ENCODE assay signal across 8 cellular contexts in the genomic region with DNA sequence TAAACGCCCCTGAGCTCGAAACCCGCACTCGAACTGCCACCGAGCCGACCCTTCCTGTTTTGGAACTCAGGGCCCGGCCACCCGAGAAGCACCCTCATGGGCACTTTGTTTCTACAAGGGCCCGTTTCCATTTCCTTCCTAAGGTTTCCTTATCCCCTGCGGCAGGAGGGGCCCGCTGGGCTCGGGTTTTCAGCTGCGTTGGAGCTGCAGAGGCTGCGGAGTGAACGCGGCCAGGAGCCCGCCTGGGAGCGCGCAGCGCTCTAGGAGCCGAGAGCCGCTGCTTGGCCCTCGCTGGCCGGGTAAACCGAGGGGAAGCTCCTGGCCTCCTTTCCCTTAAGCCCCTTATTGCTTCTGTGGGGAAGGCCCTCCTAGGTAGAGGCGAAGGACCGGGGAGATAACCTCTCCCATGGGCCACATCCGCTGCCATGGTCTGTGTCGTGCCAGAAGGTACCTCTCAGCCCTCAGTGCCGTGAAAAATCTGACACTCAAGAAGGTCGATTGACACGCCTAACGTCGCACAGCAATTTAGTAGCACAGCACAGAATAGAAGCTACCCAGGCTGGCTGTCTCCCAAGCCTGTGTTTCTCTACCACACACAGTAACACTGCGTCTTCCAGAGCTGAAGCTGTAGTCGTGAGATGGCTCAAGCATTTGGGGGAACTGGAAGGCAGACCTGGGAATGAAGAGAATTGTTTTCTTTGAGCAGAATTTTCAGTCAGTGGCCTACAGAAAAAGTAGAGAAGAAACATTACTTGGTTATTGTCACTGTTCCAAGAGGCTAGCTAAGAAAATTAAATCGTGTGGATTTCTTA. TPM values are rescaled to one million over a fixed set of nuclear protein-coding genes. Genes with fewer than 3 reads are reported as not detected.
DNase-seq lines count a peak whose midpoint lies in the region; ATAC-seq and TF ChIP-seq lines count a peak whose summit lies in the region.

No MANE protein-coding gene starts in this region.

- H3K9me3 Mint-ChIP-seq in T-cell, result no peaks in the 10 kb centered on the region

- peak overlapping the region; percentile 81 for H2AFZ ChIP-seq in KMS-11 (ENCODE audit: low read depth)

- H3K27ac ChIP-seq in KMS-11 (peak overlapping the region; percentile 99), ascending aorta (peak overlapping the region; percentile 100), skin epidermis (peak overlapping the region; percentile 87 to 100 (median 99))

- POLR2A ChIA-PET in T-cell (lab: Charles Lee), result interaction anchor here (0.6 to 4.0 kb wide), 8 partner anchors 12 to 1819 kb away, joined by 3 to 33 read pairs (median 4); partner anchors contain the start of genes CALM1 (in 2 of the 2), CPSF2 (in 1 of the 2) and RPS6KA5 (in 1 of the 2)

- no peak overlapping the region for H3K27ac Mint-ChIP-seq in T-cell

- intact Hi-C loops in ascending aorta (cut with DNase I), result loop anchor here (1.0 to 10.0 kb wide), 8 partner anchors 12 to 681 kb away; partner anchors contain the start of genes PSMC1, RPS6KA5 and TTC7B

- CTCF ChIA-PET in T-cell (lab: Charles Lee), result interaction anchor here (0.5 to 2.4 kb wide), 11 partner anchors 14 to 411 kb away, joined by 3 to 14 read pairs (median 4); no protein-coding TSS in a partner anchor

- H3K79me2 ChIP-seq in KMS-11 (ENCODE audit: insufficient read depth, low read depth), result no peaks in the 10 kb centered on the region

- peaks cover 0 to 28% (median 21%) of the 10 kb centered on the region in 3 donors for H3K4me1 Mint-ChIP-seq in T-cell

- H3K4me1 ChIP-seq in KMS-11 (ENCODE audit: low read depth, poor library complexity, severe bottlenecking), result peaks cover 21% of the 10 kb centered on the region
- H3K4me1 ChIP-seq in ascending aorta, result peaks cover 0 to 16% of the 10 kb centered on the region in 2 donors
- peaks cover 9% of the 10 kb centered on the region for H3K4me1 ChIP-seq in iPS-15b (ENCODE audit: control insufficient read depth, insufficient read depth, low read length)

- H3K36me3 ChIP-seq in KMS-11 (ENCODE audit: insufficient read depth) (no peaks in the 10 kb centered on the region), ascending aorta (no peaks in the 10 kb centered on the region), iPS-15b (ENCODE audit: control insufficient read depth, insufficient read depth, low read length) (no peaks in the 10 kb centered on the region)

- H3K4me3 ChIP-seq in AG10803 (ENCODE audit: low read length), result peak overlapping the region; percentile 60
- no peak overlapping the region for H3K4me3 ChIP-seq in KMS-11 (IDR thresholded peaks at IDR 0.05; ENCODE audit: insufficient read depth, low read depth, low read length)
- H3K4me3 ChIP-seq in ascending aorta, result peak overlapping the region; percentile 72 to 75
- H3K4me3 ChIP-seq in iPS-15b (ENCODE audit: low read depth, low read length), result peak overlapping the region; percentile 84
- H3K4me3 ChIP-seq in skin epidermis, result peak overlapping the region; percentile 52 to 74 (median 56)

- peak overlapping the region; percentile 69 for H3K4me2 ChIP-seq in KMS-11

- H4K20me1 ChIP-seq in KMS-11 (ENCODE audit: insufficient read depth), result no peaks in the 10 kb centered on the region

- no peaks in the 10 kb centered on the region for H3K27me3 Mint-ChIP-seq in T-cell

- TF ChIP-seq CTCF in AG10803 (conservative IDR thresholded peaks at IDR 0.05; ENCODE audit: low read length), result no peak
- no peak for TF ChIP-seq CTCF in KMS-11 (conservative IDR thresholded peaks at IDR 0.05; ENCODE audit: low read depth, low read length)
- TF ChIP-seq CTCF in ascending aorta (IDR thresholded peaks at IDR 0.05), result no peak

- DNase-seq in AG10803 (ENCODE audit: low read depth) (peak; percentile 53), T-cell (peak; percentile 49 to 79 (median 69)), ascending aorta (ENCODE audit: low spot score in 2 of 2) (peak in 1 of 2 donors; percentile 76), GM19238 (ENCODE audit: insufficient read length, low spot score) (no peak)

- peak overlapping the region; percentile 100 for H3K9ac ChIP-seq in KMS-11
- peak overlapping the region; percentile 73 for H3K9ac ChIP-seq in iPS-15b (ENCODE audit: low read depth, low read length)

- no peak overlapping the region for H3K4me3 Mint-ChIP-seq in T-cell

- H3K36me3 Mint-ChIP-seq in T-cell, result no peaks in the 10 kb centered on the region

- H3K9me3 ChIP-seq in ascending aorta, result no peaks in the 10 kb centered on the region
- no peaks in the 10 kb centered on the region for H3K9me3 ChIP-seq in iPS-15b (ENCODE audit: control insufficient read depth, insufficient read depth, low read length)

- ATAC-seq in GM19397 (IDR thresholded peaks at IDR 0.05; ENCODE audit: unreplicated experiment) (peak; percentile 18), T-cell (replicated peaks in 1 of 4) (peak; percentile 38 to 53 (median 52))

- H3K27me3 ChIP-seq in KMS-11 (ENCODE audit: insufficient read depth, low read depth), result no peaks in the 10 kb centered on the region
- no peaks in the 10 kb centered on the region for H3K27me3 ChIP-seq in ascending aorta
- peaks cover 13% of the 10 kb centered on the region for H3K27me3 ChIP-seq in iPS-15b (ENCODE audit: control insufficient read depth, insufficient read depth, low read length)

RNA-seq across cellular contexts. Expression of gene CALM1, which starts 12.9 kb away (rescaled TPM):
- total RNA-seq in T-cell, result 100 to 1,000 TPM; 642 to 952 (median 674) TPM
- 178 TPM for total RNA-seq in ascending aorta

RNA-seq across cellular contexts. Expression of gene NRDE2, which starts 52.2 kb away (rescaled TPM):
- 10 to 100 TPM; 20.5 to 26.7 (median 23.1) TPM for total RNA-seq in T-cell
- total RNA-seq in ascending aorta, result 9.2 TPM
